Comparison of ENCODE assay signal across 8 cellular contexts in genomic region chr1:52055066-52055853, GRCh38. TPM values are rescaled to one million over a fixed set of nuclear protein-coding genes. Genes with fewer than 3 reads are reported as not detected.
DNase-seq lines count a peak whose midpoint lies in the region; ATAC-seq and TF ChIP-seq lines count a peak whose summit lies in the region.

TXNDC12 (minus strand) TSS chr1:52055191; CDS start chr1:52055096, 95 bp downstream.

- no peak for TF ChIP-seq CTCF in epithelial cell of esophagus (IDR thresholded peaks at IDR 0.05; ENCODE audit: insufficient read depth, low read depth, low read length, missing control alignments)

- H3K4me1 Mint-ChIP-seq in IgD-negative memory B cell = peaks cover 36 to 49% (median 38%) of the 10 kb centered on the region in 3 donors

- H3K4me3 Mint-ChIP-seq in IgD-negative memory B cell = peak within 1 kb of the TSS; percentile 92 to 99 (median 98)

- H3K27ac Mint-ChIP-seq in IgD-negative memory B cell = peak within 1 kb of the TSS; percentile 86 to 98 (median 97)

- peak within 1 kb of the TSS; percentile 87 for H3K4me3 ChIP-seq in epithelial cell of esophagus (ENCODE audit: low read length)

- ATAC-seq in GM21447 (IDR thresholded peaks at IDR 0.05; ENCODE audit: unreplicated experiment) = peak; percentile 59

- in situ Hi-C loops in Caki2 (cut with HindIII; ENCODE audit: low pct_unique_long_range_greater_than_20kb, low sequenced_read_pairs) = no loop called here

- H3K27me3 Mint-ChIP-seq in IgD-negative memory B cell = no peaks in the 10 kb centered on the region

- H3K9me3 Mint-ChIP-seq in IgD-negative memory B cell = no peaks in the 10 kb centered on the region

- peak; percentile 94 for DNase-seq in Caki2 (ENCODE audit: low read depth)
- DNase-seq in OCI-M2 (lab: John Stamatoyannopoulos, UW; ENCODE audit: unreplicated experiment) = peak; percentile 51
- peak; percentile 52 for DNase-seq in activated T-cell treated with anti-CD3 and anti-CD28 coated beads for 4 hours
- DNase-seq in epithelial cell of esophagus (ENCODE audit: low read depth) = peak; percentile 94
- peak; percentile 77 for DNase-seq in middle frontal gyrus (ENCODE audit: extremely low spot score, low spot score)
- DNase-seq in stimulated activated CD8-positive, alpha-beta memory T cell treated with anti-CD3 and anti-CD28 coated beads, Interleukin-4, amount 100 ng/mL, for 24 hours (ENCODE audit: low read depth) = peak; percentile 51

- no peaks in the 10 kb centered on the region for H3K36me3 Mint-ChIP-seq in IgD-negative memory B cell

RNA-seq across cellular contexts. Expression of gene TXNDC12, which starts in this region (rescaled TPM):
- 46.5 and 49.6 TPM in 2 replicates for total RNA-seq in Caki2 (2014; rRNA removed; shearing (Covaris generic); ENCODE audit: low replicate concordance)
- 75.4 TPM for polyA plus RNA-seq in IgD-negative memory B cell

Comparison
In these comparisons a context has a peak if more than half of its experiments do, and no peak if none do; other contexts are left out.
1. Peak in every context shown above with its lines: DNase-seq, ATAC-seq and H3K4me3 ChIP-seq.